In the genomic region with DNA sequence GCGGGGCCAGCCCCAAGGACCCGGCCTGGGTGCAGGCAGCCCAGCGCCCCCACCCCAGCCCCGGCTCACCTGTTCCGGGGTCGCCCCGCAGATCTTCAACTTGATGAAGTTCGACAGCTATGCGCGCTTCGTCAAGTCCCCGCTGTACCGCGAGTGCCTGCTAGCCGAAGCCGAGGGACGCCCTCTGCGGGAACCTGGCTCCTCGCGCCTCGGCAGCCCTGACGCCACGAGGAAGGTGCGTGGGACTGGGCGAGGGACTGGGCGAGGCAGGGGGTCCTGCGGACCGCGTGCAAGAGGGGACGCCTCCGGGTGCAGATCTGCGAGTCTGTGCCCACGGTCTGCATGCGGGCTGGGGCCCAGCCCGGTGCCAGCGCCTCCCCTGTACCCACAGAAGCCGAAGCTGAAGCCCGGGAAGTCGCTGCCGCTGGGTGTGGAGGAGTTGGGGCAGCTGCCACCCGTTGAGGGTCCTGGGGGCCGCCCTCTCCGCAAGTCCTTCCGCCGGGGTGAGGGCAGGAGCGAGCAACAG, we compare ENCODE assay signal across 8 cellular contexts. TPM values are rescaled to one million over a fixed set of nuclear protein-coding genes. Genes with fewer than 3 reads are reported as not detected.
A peak's percentile ranks its signal among the peaks of the same experiment; 100 is the strongest.
DNase-seq lines count a peak whose midpoint lies in the region; ATAC-seq and TF ChIP-seq lines count a peak whose summit lies in the region.

No MANE protein-coding gene starts in this region.

- no peaks in the 10 kb centered on the region for H3K9me3 ChIP-seq in HEK293 (ENCODE audit: control insufficient read depth, insufficient read depth, low read depth, low read length)
- no peaks in the 10 kb centered on the region for H3K9me3 ChIP-seq in liver (ENCODE audit: control insufficient read depth in 4 of 4, low read length in 3 of 4)
- H3K9me3 ChIP-seq in smooth muscle cell (replicated peaks; ENCODE audit: low read depth), result no peaks in the 10 kb centered on the region

- H3F3A ChIP-seq in smooth muscle cell (ENCODE audit: low read depth), result peaks cover 7% of the 10 kb centered on the region

- TF ChIP-seq RAD21 in liver (IDR thresholded peaks at IDR 0.05), result no peak

- H3K4me3 ChIP-seq in HEK293 (ENCODE audit: low read depth, low read length) (no peak overlapping the region), coronary artery (peak overlapping the region; percentile 70), liver (ENCODE audit: low read depth in 1 of 3, low read length in 3 of 3) (peak overlapping the region; percentile 29 to 41 (median 38)), smooth muscle cell (peak overlapping the region; percentile 65)

- CTCF ChIA-PET in HEK293 (lab: Yijun Ruan, JAX), result interaction anchor here (0.7 to 1.3 kb wide), 8 partner anchors 9 to 925 kb away, joined by 3 to 6 read pairs (median 4); a partner anchor contains a TSS

- no peak for TF ChIP-seq CTCF in HEK293 (tag by site-specific recombination; IDR thresholded peaks at IDR 0.05)
- TF ChIP-seq CTCF in coronary artery (IDR thresholded peaks at IDR 0.05), result no peak
- no peak for TF ChIP-seq CTCF in liver (IDR thresholded peaks at IDR 0.05; ENCODE audit: low read depth, low read length, missing input control)
- TF ChIP-seq CTCF in smooth muscle cell (IDR thresholded peaks at IDR 0.05; ENCODE audit: borderline replicate concordance, insufficient read depth, poor library complexity, severe bottlenecking), result no peak

- no peaks in the 10 kb centered on the region for H3K79me2 ChIP-seq in smooth muscle cell (ENCODE audit: low read depth)

- H3K27ac ChIP-seq in HEK293 (ENCODE audit: extremely low read depth, low read depth, low read length) (no peak overlapping the region), coronary artery (peak overlapping the region in 1 of 2 donors; percentile 89), liver (ENCODE audit: low read depth in 1 of 2, low read length in 2 of 2) (peak overlapping the region; percentile 89 to 97), smooth muscle cell (ENCODE audit: low read depth) (no peak overlapping the region)

- DNase-seq in coronary artery (ENCODE audit: low spot score) (peak; percentile 72), smooth muscle cell (lab: John Stamatoyannopoulos, UW; ENCODE audit: unreplicated experiment) (no peak), NOMO-1 treated with dmso at 0.1 percent for 144 hours (lab: John Stamatoyannopoulos, UW; ENCODE audit: unreplicated experiment) (no peak)

- H3K4me1 ChIP-seq in HEK293 (ENCODE audit: control insufficient read depth, insufficient read depth, low read length) (peaks cover 9% of the 10 kb centered on the region; the same call in 1 of the 2 replicates), liver (ENCODE audit: control insufficient read depth in 4 of 4, insufficient read depth in 4 of 4, low read length in 3 of 4) (peaks cover 28 to 77% (median 62%) of the 10 kb centered on the region in 4 donors), smooth muscle cell (ENCODE audit: low read depth) (peaks cover 24% of the 10 kb centered on the region)

- H2AFZ ChIP-seq in smooth muscle cell (ENCODE audit: low read depth), result peak overlapping the region; percentile 99

- H4K20me1 ChIP-seq in smooth muscle cell (ENCODE audit: low read depth), result no peaks in the 10 kb centered on the region

- H3K9ac ChIP-seq in liver (ENCODE audit: low read depth in 1 of 2, low read length in 2 of 2) (no peak overlapping the region), smooth muscle cell (ENCODE audit: low read depth) (no peak overlapping the region)

- peak overlapping the region; percentile 95 for H3K4me2 ChIP-seq in smooth muscle cell

- POLR2A ChIA-PET in HEK293 (lab: Yijun Ruan, JAX), result interaction anchor here (0.6 to 1.7 kb wide), 5 partner anchors 16 to 787 kb away, joined by 3 to 10 read pairs (median 4); a partner anchor contains a TSS

- WGBS in liver, result 31% methylated on average over 46 of the region's 46 CpGs
- WGBS in smooth muscle cell (ENCODE audit: low lambda C conversion rate), result 29% methylated on average over 39 of the region's 46 CpGs

- ATAC-seq in GM21390 (IDR thresholded peaks at IDR 0.05; ENCODE audit: unreplicated experiment), result no peak
- no peak for ATAC-seq in HG02763 (IDR thresholded peaks at IDR 0.05; ENCODE audit: unreplicated experiment)
- ATAC-seq in HG03354 (IDR thresholded peaks at IDR 0.05; ENCODE audit: poor library complexity, severe bottlenecking, unreplicated experiment), result no peak

- H3K27me3 ChIP-seq in liver (ENCODE audit: control insufficient read depth in 4 of 4, insufficient read depth in 4 of 4, low read length in 3 of 4) (no peaks in the 10 kb centered on the region), smooth muscle cell (ENCODE audit: low read depth) (no peaks in the 10 kb centered on the region)

- H3K36me3 ChIP-seq in HEK293 (ENCODE audit: control insufficient read depth in 2 of 2, insufficient read depth in 1 of 2, low read length in 2 of 2) (peaks cover 0 to 5% of the 10 kb centered on the region in 2 experiments; a peak in 1 of 3 replicates), liver (ENCODE audit: control insufficient read depth in 4 of 4, insufficient read depth in 3 of 4, low read depth in 1 of 4, low read length in 3 of 4) (no peaks in the 10 kb centered on the region), smooth muscle cell (ENCODE audit: low read depth) (no peaks in the 10 kb centered on the region)

TF ChIP-seq in HEK293, 187 proteins besides CTCF, POLR2A, EP300 and RAD21 (continues in another document):
- TF ChIP-seq SP3 (tag by site-specific recombination; IDR thresholded peaks at IDR 0.05), result peak; percentile 36; the same call in 1 of the 2 replicates
- no peak for TF ChIP-seq ZNF600 (tag by site-specific recombination; IDR thresholded peaks at IDR 0.05)
- TF ChIP-seq, protein P1, sequence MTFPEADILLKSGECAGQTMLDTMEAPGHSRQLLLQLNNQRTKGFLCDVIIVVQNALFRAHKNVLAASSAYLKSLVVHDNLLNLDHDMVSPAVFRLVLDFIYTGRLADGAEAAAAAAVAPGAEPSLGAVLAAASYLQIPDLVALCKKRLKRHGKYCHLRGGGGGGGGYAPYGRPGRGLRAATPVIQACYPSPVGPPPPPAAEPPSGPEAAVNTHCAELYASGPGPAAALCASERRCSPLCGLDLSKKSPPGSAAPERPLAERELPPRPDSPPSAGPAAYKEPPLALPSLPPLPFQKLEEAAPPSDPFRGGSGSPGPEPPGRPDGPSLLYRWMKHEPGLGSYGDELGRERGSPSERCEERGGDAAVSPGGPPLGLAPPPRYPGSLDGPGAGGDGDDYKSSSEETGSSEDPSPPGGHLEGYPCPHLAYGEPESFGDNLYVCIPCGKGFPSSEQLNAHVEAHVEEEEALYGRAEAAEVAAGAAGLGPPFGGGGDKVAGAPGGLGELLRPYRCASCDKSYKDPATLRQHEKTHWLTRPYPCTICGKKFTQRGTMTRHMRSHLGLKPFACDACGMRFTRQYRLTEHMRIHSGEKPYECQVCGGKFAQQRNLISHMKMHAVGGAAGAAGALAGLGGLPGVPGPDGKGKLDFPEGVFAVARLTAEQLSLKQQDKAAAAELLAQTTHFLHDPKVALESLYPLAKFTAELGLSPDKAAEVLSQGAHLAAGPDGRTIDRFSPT (tag by site-specific recombination; IDR thresholded peaks at IDR 0.05), result no peak
- TF ChIP-seq ZNF785 (tag by site-specific recombination; IDR thresholded peaks at IDR 0.05), result no peak
- TF ChIP-seq ZNF223 (tag by site-specific recombination; IDR thresholded peaks at IDR 0.05), result peak; percentile 91
- no peak for TF ChIP-seq ZFP37 (tag by site-specific recombination; IDR thresholded peaks at IDR 0.05)
- no peak for TF ChIP-seq ZSCAN23 (tag by site-specific recombination; IDR thresholded peaks at IDR 0.05)
- TF ChIP-seq ZNF214 (tag by site-specific recombination; IDR thresholded peaks at IDR 0.05; ENCODE audit: borderline replicate concordance), result no peak

TF ChIP-seq in liver, 16 proteins besides CTCF, POLR2A, EP300 and RAD21:
- no peak for TF ChIP-seq FOXA2 (IDR thresholded peaks at IDR 0.05)
- TF ChIP-seq NR2F2 (IDR thresholded peaks at IDR 0.05), result no peak
- no peak for TF ChIP-seq TAF1 (conservative IDR thresholded peaks at IDR 0.05)
- TF ChIP-seq GABPA (IDR thresholded peaks at IDR 0.05 in 1 of 2, conservative IDR thresholded peaks at IDR 0.05 in 1 of 2), result no peak
- no peak for TF ChIP-seq FOXA1 (IDR thresholded peaks at IDR 0.05)
- TF ChIP-seq, protein P2, sequence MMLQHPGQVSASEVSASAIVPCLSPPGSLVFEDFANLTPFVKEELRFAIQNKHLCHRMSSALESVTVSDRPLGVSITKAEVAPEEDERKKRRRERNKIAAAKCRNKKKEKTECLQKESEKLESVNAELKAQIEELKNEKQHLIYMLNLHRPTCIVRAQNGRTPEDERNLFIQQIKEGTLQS (IDR thresholded peaks at IDR 0.05), result no peak

RNA-seq across cellular contexts. Expression of a gene that starts 9.7 kb away (rescaled TPM):
- 10 to 100 TPM; 10.2 to 53.8 TPM for total RNA-seq in liver
- 10 to 100 TPM; 30.7 to 35.8 TPM for polyA plus RNA-seq in liver
- total RNA-seq in smooth muscle cell, result 6.0 and 38.5 TPM in 2 replicates
- 23.3 and 23.8 TPM in 2 replicates for polyA plus RNA-seq in smooth muscle cell

RNA-seq across cellular contexts. Expression of a gene that starts 15.9 kb away (rescaled TPM):
- 100 to 1,000 TPM; 279 to 478 TPM for total RNA-seq in liver
- 100 to 1,000 TPM; 243 to 449 TPM for polyA plus RNA-seq in liver
- total RNA-seq in smooth muscle cell, result 178 and 241 TPM in 2 replicates
- 236 and 253 TPM in 2 replicates for polyA plus RNA-seq in smooth muscle cell

RNA-seq across cellular contexts. Expression of a gene that starts 16.8 kb away (rescaled TPM):
- 1 to 10 TPM in 1 of 2 donors, under 1 TPM in 1; 0.23 to 1.0 TPM for total RNA-seq in liver
- under 1 TPM; 0.33 to 0.60 TPM for polyA plus RNA-seq in liver
- not detected in 2 replicates for total RNA-seq in smooth muscle cell
- not detected in 2 replicates for polyA plus RNA-seq in smooth muscle cell

RNA-seq across cellular contexts. Expression of a gene that starts 33.1 kb away (rescaled TPM):
- total RNA-seq in liver (not detected), smooth muscle cell (not detected in 2 replicates)
- polyA plus RNA-seq in liver (not detected), smooth muscle cell (not detected in 2 replicates)

RNA-seq across cellular contexts. Expression of a gene that starts 42.0 kb away (rescaled TPM):
- total RNA-seq in liver (100 to 1,000 TPM in 1 of 2 donors, 10 to 100 TPM in 1; 27.7 to 256 TPM), smooth muscle cell (1.8 and 3.6 TPM in 2 replicates)
- polyA plus RNA-seq in liver (100 to 1,000 TPM; 294 to 328 TPM), smooth muscle cell (10.4 and 15.0 TPM in 2 replicates)

Comparison
In these comparisons a context has a peak if more than half of its experiments do, and no peak if none do; other contexts are left out.
1. H3K27ac ChIP-seq: peak in liver (2 of 2); none in HEK293 (single experiment) and smooth muscle cell (single experiment).